ENCODE assay signal across 1 cellular context in genomic region chr22:30865656-30866055, GRCh38.
TF ChIP-seq lines count a peak whose summit lies in the region.

No MANE protein-coding gene starts in this region.

TF ChIP-seq in SK-N-SH, 30 proteins besides CTCF, POLR2A, EP300 and RAD21 (continued from another document):
- TF ChIP-seq MAX (IDR thresholded peaks at IDR 0.05; ENCODE audit: low read depth) (no peak), FOXJ3 (CRISPR knock-in tag; IDR thresholded peaks at IDR 0.05) (no peak), USF1 (IDR thresholded peaks at IDR 0.05; ENCODE audit: borderline replicate concordance, low read depth) (no peak), TAF1 (IDR thresholded peaks at IDR 0.05; ENCODE audit: borderline replicate concordance, low read depth, low read length) (no peak), NFIC (IDR thresholded peaks at IDR 0.05; ENCODE audit: borderline replicate concordance) (no peak), FOSL2 (IDR thresholded peaks at IDR 0.05; ENCODE audit: borderline replicate concordance, low read depth) (no peak), RCOR1 (IDR thresholded peaks at IDR 0.05; ENCODE audit: low read length) (no peak), EZH2phosphoT487 (IDR thresholded peaks at IDR 0.05; ENCODE audit: borderline replicate concordance, low read depth) (no peak), GABPA (IDR thresholded peaks at IDR 0.05; ENCODE audit: low read depth) (no peak)
